ENCODE assay signal across 25 cellular contexts in genomic region chrX:75230296-75230695, GRCh38. TPM values are rescaled to one million over a fixed set of nuclear protein-coding genes. Genes with fewer than 3 reads are reported as not detected.
A peak's percentile ranks its signal among the peaks of the same experiment; 100 is the strongest.
DNase-seq lines count a peak whose midpoint lies in the region; ATAC-seq and TF ChIP-seq lines count a peak whose summit lies in the region.
"Had no signal": no experiment of that assay in that cellular context is flagged by ENCODE, and none has a peak within 500 bp of the region (broad histone marks: within the 10 kb centered on the region; RNA-seq: fewer than 3 reads in every experiment).

No MANE protein-coding gene starts in this region.

- intact Hi-C loops in left lung (cut with DNase I), result no loop called here

- TF ChIP-seq CTCF in left lung (IDR thresholded peaks at IDR 0.05), result no peak

- no peaks in the 10 kb centered on the region for H3K9me3 ChIP-seq in left lung
- H3K9me3 ChIP-seq: BLaER1, right atrium auricular region, SJSA1, spleen, suprapubic skin had no signal

- no peak overlapping the region for H3K27ac ChIP-seq in left lung
- H3K27ac ChIP-seq: BLaER1, parathyroid adenoma, right atrium auricular region, SJSA1, spleen, suprapubic skin had no signal

- no peak overlapping the region for H3K4me3 ChIP-seq in left lung
- H3K4me3 ChIP-seq: BLaER1, lung, right atrium auricular region, SJSA1, spleen, suprapubic skin had no signal

- peak; percentile 12 for DNase-seq in DMS79 (lab: John Stamatoyannopoulos, UW)
- DNase-seq in NCI-H524 treated with DMSO at 0.1 percent for 48 hours (lab: John Stamatoyannopoulos, UW), result peak; percentile 25
- no peak for DNase-seq in left lung
- no peak for DNase-seq in NCI-H1092 treated with DMSO at 0.1 percent for 48 hours (lab: John Stamatoyannopoulos, UW)
- DNase-seq: activated gamma-delta T cell; COR-L47; glutamatergic neuron; HCEC 1CT; IMR-90; NCI-H1694; NCI-H446 treated with DMSO at 0.1 percent for 48 hours; spleen; stimulated activated CD4-positive, alpha-beta T cell treated with anti-CD3 and anti-CD28 coated beads, Interleukin-4, amount 100 ng/mL, for 1 hour; stimulated activated naive B cell treated with anti-CD40 and anti-IgM and Interleukin-4, amounts not matched to agents 10 μg/mL and 1 μg/mL and 100 μg/mL, for 72 hours; T-helper 1 cell had no signal

- no peaks in the 10 kb centered on the region for H3K27me3 ChIP-seq in left lung
- H3K27me3 ChIP-seq: right atrium auricular region, SJSA1, suprapubic skin had no signal

- ATAC-seq in GM18870 (IDR thresholded peaks at IDR 0.05; ENCODE audit: unreplicated experiment), result peak; percentile 14
- peak; percentile 24 for ATAC-seq in HG02981 (IDR thresholded peaks at IDR 0.05; ENCODE audit: unreplicated experiment)
- no peak for ATAC-seq in GM19467 (IDR thresholded peaks at IDR 0.05; ENCODE audit: unreplicated experiment)
- ATAC-seq in left lung, result no peak
- ATAC-seq: activated CD4-positive, CD25-positive, alpha-beta regulatory T cell treated with anti-CD3 and anti-CD28 coated beads, Interleukin-2, amount 50 U/mL, for 24 hours; stimulated activated naive B cell treated with anti-CD40 and anti-IgM and Interleukin-4, amounts not matched to agents 10 μg/mL and 1 μg/mL and 100 μg/mL, for 72 hours had no signal

- no peaks in the 10 kb centered on the region for H3K4me1 ChIP-seq in left lung
- H3K4me1 ChIP-seq: BLaER1, parathyroid adenoma, right atrium auricular region, SJSA1, spleen, suprapubic skin had no signal

- H3K36me3 ChIP-seq in left lung, result no peaks in the 10 kb centered on the region
- H3K36me3 ChIP-seq: BLaER1, right atrium auricular region, SJSA1, spleen, suprapubic skin had no signal

RNA-seq across cellular contexts. Expression of gene UPRT, which starts 43.6 kb away (rescaled TPM):
- total RNA-seq in left lung, result 10 to 100 TPM; 13.3 to 14.2 TPM

Comparison
In these comparisons a context has a peak if more than half of its experiments do, and no peak if none do; other contexts are left out.
1. DNase-seq: peak in DMS79 (single experiment) and NCI-H524 treated with DMSO at 0.1 percent for 48 hours (single experiment); none in left lung (0 of 2) and NCI-H1092 treated with DMSO at 0.1 percent for 48 hours (single experiment).
2. ATAC-seq: peak in GM18870 (single experiment) and HG02981 (single experiment); none in GM19467 (single experiment) and left lung (single experiment).